Comparison of ENCODE assay signal across 8 cellular contexts in genomic region chr11:112226062-112226921, GRCh38. TPM values are rescaled to one million over a fixed set of nuclear protein-coding genes. Genes with fewer than 3 reads are reported as not detected.
DNase-seq lines count a peak whose midpoint lies in the region; ATAC-seq and TF ChIP-seq lines count a peak whose summit lies in the region.

Gene PTS (plus strand): TSS chr11:112226428. CDS start chr11:112226444, 16 bp downstream.

- no peaks in the 10 kb centered on the region for H3K9me3 Mint-ChIP-seq in naive B cell
- no peaks in the 10 kb centered on the region for H3K9me3 Mint-ChIP-seq in stimulated activated effector memory CD8-positive, alpha-beta T cell treated with anti-CD3 and anti-CD28 coated beads, Interleukin-12 subunit alpha, Interleukin-12 subunit beta, amount 100 ng/mL, for 72 hours

- H3K27ac ChIP-seq in esophagus squamous epithelium, result peak within 1 kb of the TSS; percentile 96 to 100 (median 99)

- no peaks in the 10 kb centered on the region for H3K27me3 Mint-ChIP-seq in naive B cell

- H3K36me3 ChIP-seq in esophagus squamous epithelium, result peaks cover 0 to 28% (median 12%) of the 10 kb centered on the region in 3 donors

- no peaks in the 10 kb centered on the region for H3K27me3 ChIP-seq in esophagus squamous epithelium

- 0% methylated on average over 1 to 11 of the region's 74 CpGs for WGBS in esophagus squamous epithelium, 2 donors

- intact Hi-C loops in esophagus squamous epithelium (cut with DNase I), result no loop called here

- peaks cover 13 to 48% (median 25%) of the 10 kb centered on the region in 3 donors for H3K4me1 ChIP-seq in esophagus squamous epithelium

- peak within 1 kb of the TSS; percentile 92 to 98 (median 95) for H3K4me3 Mint-ChIP-seq in naive B cell
- H3K4me3 Mint-ChIP-seq in stimulated activated effector memory CD8-positive, alpha-beta T cell treated with anti-CD3 and anti-CD28 coated beads, Interleukin-12 subunit alpha, Interleukin-12 subunit beta, amount 100 ng/mL, for 72 hours, result peak within 1 kb of the TSS; percentile 85

- no peaks in the 10 kb centered on the region for H3K9me3 ChIP-seq in esophagus squamous epithelium

- DNase-seq in DMS79 treated with DMSO at 0.1 percent for 48 hours (lab: John Stamatoyannopoulos, UW), result peak; percentile 86
- DNase-seq in KG1 (lab: John Stamatoyannopoulos, UW), result peak; percentile 95
- DNase-seq in RKO (ENCODE audit: low spot score), result peak; percentile 89
- DNase-seq in activated T-helper 1 cell treated with Interleukin-2 at 50 U/mL for 16 hours (ENCODE audit: low read depth), result peak; percentile 76
- DNase-seq in esophagus squamous epithelium (lab: John Stamatoyannopoulos, UW), result peak; percentile 28
- DNase-seq in naive B cell, result peak; percentile 89
- peak; percentile 74 to 91 for DNase-seq in stimulated activated effector memory CD8-positive, alpha-beta T cell treated with anti-CD3 and anti-CD28 coated beads, Interleukin-12 subunit alpha, Interleukin-12 subunit beta, amount 100 ng/mL, for 72 hours (ENCODE audit: low spot score in 2 of 2)

- peak within 1 kb of the TSS; percentile 54 to 94 (median 86) for H3K4me3 ChIP-seq in esophagus squamous epithelium

- peaks cover 9 to 22% of the 10 kb centered on the region in 2 donors for H3K36me3 Mint-ChIP-seq in naive B cell
- H3K36me3 Mint-ChIP-seq in stimulated activated effector memory CD8-positive, alpha-beta T cell treated with anti-CD3 and anti-CD28 coated beads, Interleukin-12 subunit alpha, Interleukin-12 subunit beta, amount 100 ng/mL, for 72 hours, result peaks cover 34% of the 10 kb centered on the region

- peaks cover 17 to 24% (median 18%) of the 10 kb centered on the region in 3 donors for H3K4me1 Mint-ChIP-seq in naive B cell
- peaks cover 12% of the 10 kb centered on the region for H3K4me1 Mint-ChIP-seq in stimulated activated effector memory CD8-positive, alpha-beta T cell treated with anti-CD3 and anti-CD28 coated beads, Interleukin-12 subunit alpha, Interleukin-12 subunit beta, amount 100 ng/mL, for 72 hours

- TF ChIP-seq CTCF in esophagus squamous epithelium (IDR thresholded peaks at IDR 0.05), result peak in 2 of 6 experiments; percentile 4 to 27

- peak in 3 of 4 donors; percentile 88 to 97 (median 91) for TF ChIP-seq POLR2A in esophagus squamous epithelium (IDR thresholded peaks at IDR 0.05)

- H3K27ac Mint-ChIP-seq in naive B cell, result peak within 1 kb of the TSS; percentile 98 to 99 (median 99)
- H3K27ac Mint-ChIP-seq in stimulated activated effector memory CD8-positive, alpha-beta T cell treated with anti-CD3 and anti-CD28 coated beads, Interleukin-12 subunit alpha, Interleukin-12 subunit beta, amount 100 ng/mL, for 72 hours, result peak within 1 kb of the TSS; percentile 96

- ATAC-seq in GM21737 (IDR thresholded peaks at IDR 0.05; ENCODE audit: unreplicated experiment) (peak; percentile 98), naive B cell (ENCODE audit: low read depth in 2 of 2) (peak; percentile 87 to 89)
- peak; percentile 95 for ATAC-seq in stimulated activated effector memory CD8-positive, alpha-beta T cell treated with anti-CD3 and anti-CD28 coated beads, Interleukin-12 subunit alpha, Interleukin-12 subunit beta, amount 100 ng/mL, for 72 hours

RNA-seq across cellular contexts. Expression of gene PTS, which starts in this region (rescaled TPM):
- total RNA-seq in esophagus squamous epithelium, result 10 to 100 TPM; 18.4 to 41.8 (median 38.0) TPM
- polyA plus RNA-seq in naive B cell (ENCODE audit: low read depth in 6 of 6), result 10 to 100 TPM; 15.6 to 26.5 (median 22.7) TPM

Comparison
In these comparisons a context has a peak if more than half of its experiments do, and no peak if none do; other contexts are left out.
1. Peak in every context shown above with its lines: DNase-seq, ATAC-seq, H3K4me3 ChIP-seq and H3K27ac ChIP-seq.
2. DNase-seq: peak in every context shown above with its lines; median percentile 95 in KG1; 89 in RKO; 89 in naive B cell; 86 in DMS79 treated with DMSO at 0.1 percent for 48 hours; 82 in stimulated activated effector memory CD8-positive, alpha-beta T cell treated with anti-CD3 and anti-CD28 coated beads, Interleukin-12 subunit alpha, Interleukin-12 subunit beta, amount 100 ng/mL, for 72 hours; 76 in activated T-helper 1 cell treated with Interleukin-2 at 50 U/mL for 16 hours; 28 in esophagus squamous epithelium.